Comparison of ENCODE assay signal across 2 cellular contexts in the genomic region with DNA sequence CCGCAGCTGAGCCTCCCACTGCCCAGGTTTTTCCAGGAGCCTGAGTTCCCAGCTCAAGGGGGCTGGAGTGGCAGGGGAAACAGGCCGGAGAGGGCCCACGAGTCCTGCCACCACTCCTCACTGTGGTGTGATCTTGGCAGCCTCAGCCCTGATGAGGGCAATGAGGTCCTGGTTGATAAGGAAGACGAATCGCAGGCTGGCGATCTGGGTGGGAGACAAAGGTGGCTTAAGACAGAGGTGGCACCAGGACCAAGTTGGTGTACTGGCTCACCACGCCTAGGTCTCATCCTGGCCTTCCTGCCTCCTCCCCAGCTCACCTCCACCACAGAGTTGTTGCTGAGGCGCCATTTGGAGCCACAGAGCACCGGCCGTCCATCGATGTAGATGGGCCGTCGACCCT.
TF ChIP-seq lines count a peak whose summit lies in the region.

No MANE protein-coding gene starts in this region.

TF ChIP-seq in GM12878, 131 proteins besides CTCF, POLR2A, EP300 and RAD21:
- TF ChIP-seq CBX5 (IDR thresholded peaks at IDR 0.05; ENCODE audit: low read depth): no peak
- TF ChIP-seq RUNX3 (IDR thresholded peaks at IDR 0.05; ENCODE audit: low read length): no peak
- no peak for TF ChIP-seq BRCA1 (IDR thresholded peaks at IDR 0.05; ENCODE audit: low read depth, low read length)

TF ChIP-seq in HepG2, 621 proteins besides CTCF, POLR2A, EP300 and RAD21:
- TF ChIP-seq MAZ (IDR thresholded peaks at IDR 0.05; ENCODE audit: borderline replicate concordance, low read depth, low read length) (no peak), MAZ (CRISPR knock-in tag; IDR thresholded peaks at IDR 0.05; ENCODE audit: low read depth) (no peak), ZNF572 (CRISPR knock-in tag; IDR thresholded peaks at IDR 0.05) (no peak), ZNF792 (CRISPR knock-in tag; IDR thresholded peaks at IDR 0.05) (no peak), CEBPG (CRISPR knock-in tag; IDR thresholded peaks at IDR 0.05) (no peak), PCBP1 (IDR thresholded peaks at IDR 0.05; ENCODE audit: borderline replicate concordance, low read depth, low read length) (no peak), HCFC1 (IDR thresholded peaks at IDR 0.05; ENCODE audit: low read depth, low read length) (no peak), PITX1 (CRISPR knock-in tag; IDR thresholded peaks at IDR 0.05) (no peak)
- TF ChIP-seq, protein P1, sequence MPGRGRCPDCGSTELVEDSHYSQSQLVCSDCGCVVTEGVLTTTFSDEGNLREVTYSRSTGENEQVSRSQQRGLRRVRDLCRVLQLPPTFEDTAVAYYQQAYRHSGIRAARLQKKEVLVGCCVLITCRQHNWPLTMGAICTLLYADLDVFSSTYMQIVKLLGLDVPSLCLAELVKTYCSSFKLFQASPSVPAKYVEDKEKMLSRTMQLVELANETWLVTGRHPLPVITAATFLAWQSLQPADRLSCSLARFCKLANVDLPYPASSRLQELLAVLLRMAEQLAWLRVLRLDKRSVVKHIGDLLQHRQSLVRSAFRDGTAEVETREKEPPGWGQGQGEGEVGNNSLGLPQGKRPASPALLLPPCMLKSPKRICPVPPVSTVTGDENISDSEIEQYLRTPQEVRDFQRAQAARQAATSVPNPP (CRISPR knock-in tag; IDR thresholded peaks at IDR 0.05): no peak
- TF ChIP-seq, protein P2, sequence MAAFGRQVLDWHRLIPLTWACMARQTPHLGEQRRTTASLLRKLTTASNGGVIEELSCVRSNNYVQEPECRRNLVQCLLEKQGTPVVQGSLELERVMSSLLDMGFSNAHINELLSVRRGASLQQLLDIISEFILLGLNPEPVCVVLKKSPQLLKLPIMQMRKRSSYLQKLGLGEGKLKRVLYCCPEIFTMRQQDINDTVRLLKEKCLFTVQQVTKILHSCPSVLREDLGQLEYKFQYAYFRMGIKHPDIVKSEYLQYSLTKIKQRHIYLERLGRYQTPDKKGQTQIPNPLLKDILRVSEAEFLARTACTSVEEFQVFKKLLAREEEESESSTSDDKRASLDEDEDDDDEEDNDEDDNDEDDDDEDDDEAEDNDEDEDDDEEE (CRISPR knock-in tag; IDR thresholded peaks at IDR 0.05): no peak
- TF ChIP-seq, protein P3, sequence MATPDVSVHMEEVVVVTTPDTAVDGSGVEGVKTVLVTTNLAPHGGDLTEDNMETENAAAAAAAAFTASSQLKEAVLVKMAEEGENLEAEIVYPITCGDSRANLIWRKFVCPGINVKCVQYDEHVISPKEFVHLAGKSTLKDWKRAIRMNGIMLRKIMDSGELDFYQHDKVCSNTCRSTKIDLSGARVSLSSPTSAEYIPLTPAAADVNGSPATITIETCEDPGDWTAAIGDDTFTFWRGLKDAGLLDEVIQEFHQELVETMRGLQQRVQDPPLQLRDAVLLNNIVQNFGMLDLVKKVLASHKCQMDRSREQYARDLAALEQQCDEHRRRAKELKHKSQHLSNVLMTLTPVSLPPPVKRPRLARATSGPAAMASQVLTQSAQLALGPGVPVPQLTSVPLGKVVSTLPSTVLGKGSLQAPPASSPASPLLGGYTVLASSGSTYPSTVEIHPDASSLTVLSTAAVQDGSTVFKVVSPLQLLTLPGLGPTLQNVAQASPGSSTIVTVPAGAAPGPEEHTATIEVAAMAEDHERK (CRISPR knock-in tag; IDR thresholded peaks at IDR 0.05; ENCODE audit: low read depth): no peak
